In genomic region chr10:98414932-98415709, GRCh38 we compare ENCODE assay signal across 8 cellular contexts. TPM values are rescaled to one million over a fixed set of nuclear protein-coding genes. Genes with fewer than 3 reads are reported as not detected.
DNase-seq lines count a peak whose midpoint lies in the region; ATAC-seq and TF ChIP-seq lines count a peak whose summit lies in the region.

PYROXD2 (minus strand) TSS chr10:98415182; CDS start chr10:98415135, 47 bp downstream.

- no peaks in the 10 kb centered on the region for H3K9me3 ChIP-seq in breast epithelium

- TF ChIP-seq POLR2A in breast epithelium (IDR thresholded peaks at IDR 0.05), result no peak

- H3K9ac ChIP-seq in KMS-11, result 0 out of 2 replicates have a peak within 1 kb of the TSS, but pooled peaks have one; percentile 32

- TF ChIP-seq CTCF in KMS-11 (conservative IDR thresholded peaks at IDR 0.05; ENCODE audit: low read depth, low read length) (no peak), breast epithelium (IDR thresholded peaks at IDR 0.05) (no peak)

- peaks cover 23% of the 10 kb centered on the region for H3K4me1 ChIP-seq in KMS-11 (ENCODE audit: low read depth, poor library complexity, severe bottlenecking)
- H3K4me1 ChIP-seq in breast epithelium, result peaks cover 5 to 15% of the 10 kb centered on the region in 2 donors

- H3K27ac ChIP-seq in KMS-11 (no peak within 1 kb of the TSS), breast epithelium (peak within 1 kb of the TSS; percentile 82 to 83)

- no peaks in the 10 kb centered on the region for H3K79me2 ChIP-seq in KMS-11 (ENCODE audit: insufficient read depth, low read depth)

- intact Hi-C loops in breast epithelium (cut with DNase I; ENCODE audit: low total_unique reads), result loop anchor here (5.0 kb wide), 1 partner anchor 218 kb away; no protein-coding TSS in a partner anchor

- no peak within 1 kb of the TSS for H2AFZ ChIP-seq in KMS-11 (ENCODE audit: low read depth)

- H4K20me1 ChIP-seq in KMS-11 (ENCODE audit: insufficient read depth), result no peaks in the 10 kb centered on the region

- H3K36me3 ChIP-seq in KMS-11 (ENCODE audit: insufficient read depth) (no peaks in the 10 kb centered on the region), breast epithelium (no peaks in the 10 kb centered on the region)

- H3K27me3 ChIP-seq in KMS-11 (ENCODE audit: insufficient read depth, low read depth) (no peaks in the 10 kb centered on the region), breast epithelium (no peaks in the 10 kb centered on the region)

- H3K4me3 ChIP-seq in KMS-11 (IDR thresholded peaks at IDR 0.05; ENCODE audit: insufficient read depth, low read depth, low read length), result no peak within 1 kb of the TSS
- peak within 1 kb of the TSS; percentile 58 to 81 (median 64) for H3K4me3 ChIP-seq in breast epithelium

- DNase-seq in SIG-M5 treated with dmso at 0.1 percent for 504 hours (lab: John Stamatoyannopoulos, UW; ENCODE audit: unreplicated experiment) (peak; percentile 42), SIG-M5 (lab: John Stamatoyannopoulos, UW) (no peak), T-helper 9 cell (peak; percentile 13), breast epithelium (ENCODE audit: low spot score in 2 of 2) (peak; percentile 83 to 86), iPS DF 19.7 (ENCODE audit: low read depth, low spot score) (peak; percentile 56), putamen (ENCODE audit: low spot score) (peak; percentile 82)

- no peak for ATAC-seq in HG03025 (IDR thresholded peaks at IDR 0.05; ENCODE audit: low FRiP score, unreplicated experiment)

- no peak within 1 kb of the TSS for H3K4me2 ChIP-seq in KMS-11

RNA-seq across cellular contexts. Expression of gene PYROXD2, which starts in this region (rescaled TPM):
- total RNA-seq in breast epithelium, result 10 to 100 TPM; 13.2 to 20.0 (median 17.4) TPM
